Comparison of ENCODE assay signal across 23 cellular contexts in genomic region chr16:78916928-78917545, GRCh38.
DNase-seq lines count a peak whose midpoint lies in the region; ATAC-seq lines count a peak whose summit lies in the region.
"Had no signal": no experiment of that assay in that cellular context is flagged by ENCODE, and none has a peak within 500 bp of the region (broad histone marks: within the 10 kb centered on the region; RNA-seq: fewer than 3 reads in every experiment).

No MANE protein-coding gene starts in this region.

- peak; percentile 55 for ATAC-seq in sciatic nerve
- ATAC-seq: A549 had no signal

- CTCF ChIA-PET in activated CD4-positive, alpha-beta memory T cell treated with anti-CD3 and anti-CD28 coated beads for 36 hours (lab: Charles Lee): interaction anchor here (0.6 to 1.4 kb wide), 3 partner anchors 14 to 160 kb away, joined by 3 read pairs; no protein-coding TSS in a partner anchor
- CTCF ChIA-PET in activated CD4-positive, alpha-beta memory T cell treated with anti-CD3 and anti-CD28 coated beads, Interleukin-2, amount 10 ng/mL, durations not matched to agents 7 days and 5 days (lab: Charles Lee): interaction anchor here (1.2 kb wide), 1 partner anchor 8 kb away, joined by 3 read pairs; no protein-coding TSS in a partner anchor

- intact Hi-C loops in activated CD4-positive, alpha-beta memory T cell treated with anti-CD3 and anti-CD28 coated beads for 36 hours (cut with micrococcal nuclease): no loop called here
- intact Hi-C loops in sciatic nerve (cut with DNase I): no loop called here
- intact Hi-C loops in posterior cingulate gyrus (cut with DNase I): no loop called here

- peaks cover 36% of the 10 kb centered on the region for H3K4me1 Mint-ChIP-seq in activated CD4-positive, alpha-beta memory T cell treated with anti-CD3 and anti-CD28 coated beads for 36 hours (ENCODE audit: low read depth)
- H3K4me1 Mint-ChIP-seq in activated CD4-positive, alpha-beta memory T cell treated with anti-CD3 and anti-CD28 coated beads, Interleukin-2, amount 10 ng/mL, durations not matched to agents 7 days and 5 days: peaks cover 24% of the 10 kb centered on the region

- POLR2A ChIA-PET in activated CD4-positive, alpha-beta memory T cell treated with anti-CD3 and anti-CD28 coated beads for 36 hours (lab: Charles Lee): interaction anchor here (1.0 to 2.6 kb wide), 4 partner anchors 139 to 682 kb away, joined by 3 to 7 read pairs (median 5); no protein-coding TSS in a partner anchor
- POLR2A ChIA-PET in activated CD4-positive, alpha-beta memory T cell treated with anti-CD3 and anti-CD28 coated beads, Interleukin-2, amount 10 ng/mL, durations not matched to agents 7 days and 5 days (lab: Charles Lee): interaction anchor here (1.3 kb wide), 1 partner anchor 18 kb away, joined by 3 read pairs; no protein-coding TSS in a partner anchor

- H3K4me3 ChIP-seq in SJCRH30: no peak overlapping the region
- H3K4me3 ChIP-seq: A549, SK-N-MC had no signal

- peaks cover 20% of the 10 kb centered on the region for H3K36me3 Mint-ChIP-seq in activated CD4-positive, alpha-beta memory T cell treated with anti-CD3 and anti-CD28 coated beads for 36 hours
- peaks cover 30% of the 10 kb centered on the region for H3K36me3 Mint-ChIP-seq in activated CD4-positive, alpha-beta memory T cell treated with anti-CD3 and anti-CD28 coated beads, Interleukin-2, amount 10 ng/mL, durations not matched to agents 7 days and 5 days (ENCODE audit: low read depth)

- H3K27me3 ChIP-seq in SJCRH30: no peaks in the 10 kb centered on the region

- H3K36me3 ChIP-seq in SJCRH30: no peaks in the 10 kb centered on the region

- no peaks in the 10 kb centered on the region for H3K4me1 ChIP-seq in SJCRH30
- H3K4me1 ChIP-seq: A549 had no signal

- peaks cover 20% of the 10 kb centered on the region for H3K9me3 Mint-ChIP-seq in activated CD4-positive, alpha-beta memory T cell treated with anti-CD3 and anti-CD28 coated beads for 36 hours
- peaks cover 46% of the 10 kb centered on the region for H3K9me3 Mint-ChIP-seq in activated CD4-positive, alpha-beta memory T cell treated with anti-CD3 and anti-CD28 coated beads, Interleukin-2, amount 10 ng/mL, durations not matched to agents 7 days and 5 days

- no peak overlapping the region for H3K4me3 Mint-ChIP-seq in activated CD4-positive, alpha-beta memory T cell treated with anti-CD3 and anti-CD28 coated beads for 36 hours
- no peak overlapping the region for H3K4me3 Mint-ChIP-seq in activated CD4-positive, alpha-beta memory T cell treated with anti-CD3 and anti-CD28 coated beads, Interleukin-2, amount 10 ng/mL, durations not matched to agents 7 days and 5 days
- H3K4me3 Mint-ChIP-seq: CD4-positive, alpha-beta memory T cell had no signal

- no peak overlapping the region for H3K27ac ChIP-seq in SJCRH30
- H3K27ac ChIP-seq: A549, RWPE1, SK-N-MC had no signal

- H3K27me3 Mint-ChIP-seq in activated CD4-positive, alpha-beta memory T cell treated with anti-CD3 and anti-CD28 coated beads for 36 hours: peaks cover 2% of the 10 kb centered on the region
- no peaks in the 10 kb centered on the region for H3K27me3 Mint-ChIP-seq in activated CD4-positive, alpha-beta memory T cell treated with anti-CD3 and anti-CD28 coated beads, Interleukin-2, amount 10 ng/mL, durations not matched to agents 7 days and 5 days
- H3K27me3 Mint-ChIP-seq: CD4-positive, alpha-beta memory T cell had no signal

- DNase-seq in activated CD4-positive, alpha-beta memory T cell treated with anti-CD3 and anti-CD28 coated beads for 36 hours: peak; percentile 36
- DNase-seq in activated CD4-positive, alpha-beta memory T cell treated with anti-CD3 and anti-CD28 coated beads, Interleukin-2, amount 10 ng/mL, durations not matched to agents 7 days and 5 days: no peak
- peak; percentile 6 to 34 for DNase-seq in SJCRH30
- DNase-seq in cerebellar cortex (ENCODE audit: low spot score): peak; percentile 2
- DNase-seq in sciatic nerve (ENCODE audit: low spot score): no peak
- no peak for DNase-seq in DMS53 treated with DMSO at 0.1 percent for 48 hours (lab: John Stamatoyannopoulos, UW; ENCODE audit: unreplicated experiment)
- DNase-seq in posterior cingulate gyrus: no peak
- no peak for DNase-seq in MV-4-11 (lab: John Stamatoyannopoulos, UW)
- DNase-seq: AML-193; C1 segment of cervical spinal cord; CD4-positive, alpha-beta memory T cell; COR-L47; DMS79 treated with DMSO at 0.1 percent for 48 hours; Kasumi-1; NCI-H1105; NCI-H1436 treated with DMSO at 0.1 percent for 48 hours; NCI-H187 treated with DMSO at 0.1 percent for 48 hours; NCI-H446; NCI-H526 treated with DMSO at 0.1 percent for 48 hours; SHP77 had no signal

- no peaks in the 10 kb centered on the region for H3K9me3 ChIP-seq in SJCRH30 (replicated peaks)

- H3K27ac Mint-ChIP-seq in activated CD4-positive, alpha-beta memory T cell treated with anti-CD3 and anti-CD28 coated beads for 36 hours: no peak overlapping the region
- no peak overlapping the region for H3K27ac Mint-ChIP-seq in activated CD4-positive, alpha-beta memory T cell treated with anti-CD3 and anti-CD28 coated beads, Interleukin-2, amount 10 ng/mL, durations not matched to agents 7 days and 5 days

Comparison
In these comparisons a context has a peak if more than half of its experiments do, and no peak if none do; other contexts are left out.
1. DNase-seq: peak in activated CD4-positive, alpha-beta memory T cell treated with anti-CD3 and anti-CD28 coated beads for 36 hours (single experiment), SJCRH30 (2 of 2) and cerebellar cortex (single experiment); none in activated CD4-positive, alpha-beta memory T cell treated with anti-CD3 and anti-CD28 coated beads, Interleukin-2, amount 10 ng/mL, durations not matched to agents 7 days and 5 days (single experiment), sciatic nerve (single experiment), DMS53 treated with DMSO at 0.1 percent for 48 hours (single experiment), posterior cingulate gyrus (0 of 10) and MV-4-11 (single experiment).